ENCODE assay signal across 19 cellular contexts in genomic region chrX:97517763-97518162, GRCh38.
A peak's percentile ranks its signal among the peaks of the same experiment; 100 is the strongest.
DNase-seq lines count a peak whose midpoint lies in the region; ATAC-seq and TF ChIP-seq lines count a peak whose summit lies in the region.
"Had no signal": no experiment of that assay in that cellular context is flagged by ENCODE, and none has a peak within 500 bp of the region (broad histone marks: within the 10 kb centered on the region; RNA-seq: fewer than 3 reads in every experiment).

No MANE protein-coding gene starts in this region.

- DNase-seq in mammary epithelial cell = peak; percentile 11
- no peak for DNase-seq in MCF 10A (ENCODE audit: unreplicated experiment)
- DNase-seq in epithelial cell of esophagus (ENCODE audit: low read depth) = peak; percentile 31
- DNase-seq in smooth muscle cell (lab: John Stamatoyannopoulos, UW; ENCODE audit: unreplicated experiment) = no peak
- DNase-seq in activated naive CD4-positive, alpha-beta T cell treated with Interleukin-2 at 50 U/mL for 16 hours = no peak
- DNase-seq: Caco-2; CD4-positive, CD25-positive, alpha-beta regulatory T cell; CD8-positive, alpha-beta T cell; DMS79; EL; GDM1; GM23248; H7; HCEC 1CT had no signal

- POLR2A ChIA-PET in MCF 10A (lab: Yijun Ruan, JAX) = interaction anchor here (0.7 kb wide), 1 partner anchor 74 kb away, joined by 3 read pairs; no protein-coding TSS in a partner anchor

- no peaks in the 10 kb centered on the region for H4K20me1 ChIP-seq in mammary epithelial cell (ENCODE audit: insufficient read depth, low read length)
- H4K20me1 ChIP-seq in smooth muscle cell (ENCODE audit: low read depth) = no peaks in the 10 kb centered on the region
- H4K20me1 ChIP-seq: BLaER1 had no signal

- BruUV-seq in mammary epithelial cell (replicated peaks; lab: Mats Ljungman, UMichigan) = no TSS peak
- no TSS peak for BruUV-seq in MCF 10A (replicated peaks; lab: Mats Ljungman, UMichigan)

- ATAC-seq in GM18511 (IDR thresholded peaks at IDR 0.05; ENCODE audit: unreplicated experiment) = no peak
- ATAC-seq: CD8-positive, alpha-beta T cell had no signal

- CTCF ChIA-PET in mammary epithelial cell (lab: Charles Lee; ENCODE audit: low non-redundant PET) = no interaction called here
- CTCF ChIA-PET in MCF 10A (lab: Yijun Ruan, JAX) = no interaction called here

- TF ChIP-seq CTCF in mammary epithelial cell (conservative IDR thresholded peaks at IDR 0.05 in 1 of 2, IDR thresholded peaks at IDR 0.05 in 1 of 2; ENCODE audit: extremely low read depth in 1 of 2, insufficient read depth in 1 of 2, low read depth in 1 of 2, low read length in 2 of 2) (no peak), MCF 10A (IDR thresholded peaks at IDR 0.05; ENCODE audit: unreplicated experiment) (no peak), epithelial cell of esophagus (IDR thresholded peaks at IDR 0.05; ENCODE audit: insufficient read depth, low read depth, low read length, missing control alignments) (no peak), smooth muscle cell (IDR thresholded peaks at IDR 0.05; ENCODE audit: borderline replicate concordance, insufficient read depth, poor library complexity, severe bottlenecking) (no peak)

- H3K27ac ChIP-seq in mammary epithelial cell (ENCODE audit: insufficient read depth, low read depth, low read length) (no peak overlapping the region), smooth muscle cell (ENCODE audit: low read depth) (no peak overlapping the region)
- H3K27ac ChIP-seq: 22Rv1, BLaER1, C4-2B, GM23248 had no signal

- peaks cover 6% of the 10 kb centered on the region for H3K36me3 Mint-ChIP-seq in MCF 10A (ENCODE audit: insufficient read depth, unreplicated experiment)
- H3K36me3 Mint-ChIP-seq: CD4-positive, CD25-positive, alpha-beta regulatory T cell; CD8-positive, alpha-beta T cell had no signal

- dilution Hi-C loops in mammary epithelial cell (cut with HindIII; ENCODE audit: low sequenced_read_pairs) = no loop called here

- in situ Hi-C loops in mammary epithelial cell (cut with MboI; ENCODE audit: low sequenced_read_pairs in 2 of 2) = no loop called here

- 83% methylated on average over 2 of the region's 2 CpGs for WGBS in mammary epithelial cell (ENCODE audit: low coverage, missing lambda C conversion rate)
- 82% methylated on average over 2 of the region's 2 CpGs for WGBS in smooth muscle cell (ENCODE audit: low lambda C conversion rate)

- no peaks in the 10 kb centered on the region for H3K4me1 Mint-ChIP-seq in MCF 10A (ENCODE audit: insufficient read depth, unreplicated experiment)
- H3K4me1 Mint-ChIP-seq: B cell had no signal

- no peaks in the 10 kb centered on the region for H3K4me1 ChIP-seq in mammary epithelial cell (ENCODE audit: insufficient read depth, low read length)
- H3K4me1 ChIP-seq in smooth muscle cell (ENCODE audit: low read depth) = no peaks in the 10 kb centered on the region
- H3K4me1 ChIP-seq: Caco-2 had no signal

- no peaks in the 10 kb centered on the region for H3K27me3 Mint-ChIP-seq in MCF 10A (ENCODE audit: insufficient read depth, unreplicated experiment)
- H3K27me3 Mint-ChIP-seq: B cell; CD4-positive, CD25-positive, alpha-beta regulatory T cell had no signal

- H3K9ac ChIP-seq in mammary epithelial cell (ENCODE audit: insufficient read depth, low read length) (no peak overlapping the region), smooth muscle cell (ENCODE audit: low read depth) (no peak overlapping the region)
- H3K9ac ChIP-seq: BLaER1, GM23248 had no signal

- no peaks in the 10 kb centered on the region for H3K9me3 Mint-ChIP-seq in MCF 10A (ENCODE audit: unreplicated experiment)
- H3K9me3 Mint-ChIP-seq: CD4-positive, CD25-positive, alpha-beta regulatory T cell; CD8-positive, alpha-beta T cell had no signal

- H3K79me2 ChIP-seq in mammary epithelial cell (ENCODE audit: insufficient read depth, low read length) (no peaks in the 10 kb centered on the region), smooth muscle cell (ENCODE audit: low read depth) (no peaks in the 10 kb centered on the region)

- no peak overlapping the region for H3K4me3 ChIP-seq in mammary epithelial cell (replicated peaks in 1 of 3; ENCODE audit: insufficient read depth in 1 of 3, low read depth in 2 of 3, low read length in 3 of 3)
- H3K4me3 ChIP-seq in epithelial cell of esophagus (ENCODE audit: low read length) = no peak overlapping the region
- H3K4me3 ChIP-seq in smooth muscle cell = no peak overlapping the region
- H3K4me3 ChIP-seq: BLaER1, GM23248 had no signal

- no peak overlapping the region for H3K27ac Mint-ChIP-seq in MCF 10A (ENCODE audit: low read depth, unreplicated experiment)
- H3K27ac Mint-ChIP-seq: B cell; CD4-positive, CD25-positive, alpha-beta regulatory T cell; CD8-positive, alpha-beta T cell had no signal

- H3K4me3 Mint-ChIP-seq in MCF 10A (ENCODE audit: unreplicated experiment) = no peak overlapping the region
- H3K4me3 Mint-ChIP-seq: B cell; CD4-positive, CD25-positive, alpha-beta regulatory T cell; CD8-positive, alpha-beta T cell had no signal

- H2AFZ ChIP-seq in mammary epithelial cell (ENCODE audit: low read depth, low read length) (no peak overlapping the region), smooth muscle cell (ENCODE audit: low read depth) (no peak overlapping the region)
- H2AFZ ChIP-seq: GM23248 had no signal

- intact Hi-C loops in mammary epithelial cell (cut with micrococcal nuclease) = no loop called here
- intact Hi-C loops in MCF 10A (cut with micrococcal nuclease) = no loop called here

- H3K4me2 ChIP-seq in mammary epithelial cell (ENCODE audit: insufficient read depth, low read depth, low read length) = no peak overlapping the region
- peak overlapping the region; percentile 4 for H3K4me2 ChIP-seq in smooth muscle cell
- H3K4me2 ChIP-seq: BLaER1 had no signal

- no peaks in the 10 kb centered on the region for H3F3A ChIP-seq in smooth muscle cell (ENCODE audit: low read depth)

- no peaks in the 10 kb centered on the region for H3K9me3 ChIP-seq in mammary epithelial cell (replicated peaks; ENCODE audit: insufficient read depth, low read length)
- no peaks in the 10 kb centered on the region for H3K9me3 ChIP-seq in smooth muscle cell (replicated peaks; ENCODE audit: low read depth)
- H3K9me3 ChIP-seq: BLaER1, Caco-2 had no signal

- H3K27me3 ChIP-seq in mammary epithelial cell (ENCODE audit: insufficient read depth, low read length) = no peaks in the 10 kb centered on the region
- H3K27me3 ChIP-seq in smooth muscle cell (ENCODE audit: low read depth) = no peaks in the 10 kb centered on the region

- H3K36me3 ChIP-seq in mammary epithelial cell (ENCODE audit: insufficient read depth, low read length) (no peaks in the 10 kb centered on the region), smooth muscle cell (ENCODE audit: low read depth) (no peaks in the 10 kb centered on the region)
- H3K36me3 ChIP-seq: BLaER1 had no signal

Comparison
In these comparisons a context has a peak if more than half of its experiments do, and no peak if none do; other contexts are left out.
1. DNase-seq: peak in mammary epithelial cell (single experiment) and epithelial cell of esophagus (single experiment); none in MCF 10A (single experiment), smooth muscle cell (single experiment) and activated naive CD4-positive, alpha-beta T cell treated with Interleukin-2 at 50 U/mL for 16 hours (single experiment).